Comparison of ENCODE assay signal across 22 cellular contexts in genomic region chr18:45343365-45343764, GRCh38.
"Had no signal": no experiment of that assay in that cellular context is flagged by ENCODE, and none has a peak within 500 bp of the region (broad histone marks: within the 10 kb centered on the region; RNA-seq: fewer than 3 reads in every experiment).

No MANE protein-coding gene starts in this region.

- H3K4me3 ChIP-seq: MG63, SJSA1 had no signal

- ATAC-seq: HepG2 had no signal

- H3K27ac ChIP-seq: SJSA1 had no signal

- H3K9me3 ChIP-seq: MG63, SJSA1 had no signal

- H3K36me3 ChIP-seq: MG63, SJSA1 had no signal

- DNase-seq: IMR-90, Karpas-422, KG1, MG63, NCI-H1092, NCI-H1105 treated with DMSO at 0.1 percent for 48 hours, NCI-H1417 treated with DMSO at 0.1 percent for 48 hours, NCI-H146, NCI-H1694 treated with DMSO at 0.1 percent for 48 hours, NCI-H1930, NCI-H2081, NCI-H2107, NCI-H2227 treated with DMSO at 0.1 percent for 48 hours, NCI-H524, NCI-H526 treated with DMSO at 0.1 percent for 48 hours, NCI-H774, Right ventricle myocardium superior, RPMI8226, SIG-M5 had no signal

- FAIRE-seq: HepG2, RCC 7860 had no signal

- H3K27me3 ChIP-seq: MG63, SJSA1 had no signal
